In genomic region chr15:92391640-92392039, GRCh38 we compare ENCODE assay signal across 8 cellular contexts.
DNase-seq lines count a peak whose midpoint lies in the region; ATAC-seq and TF ChIP-seq lines count a peak whose summit lies in the region.

No MANE protein-coding gene starts in this region.

- no peaks in the 10 kb centered on the region for H3K36me3 ChIP-seq in HEK293 (ENCODE audit: control insufficient read depth in 2 of 2, insufficient read depth in 1 of 2, low read length in 2 of 2)

- H3K4me1 ChIP-seq in HEK293 (ENCODE audit: control insufficient read depth, insufficient read depth, low read length), result peaks cover 3% of the 10 kb centered on the region; the same call in 1 of the 2 replicates

- POLR2A ChIA-PET in HEK293 (lab: Yijun Ruan, JAX), result no interaction called here

- H3K27ac ChIP-seq in HEK293 (ENCODE audit: extremely low read depth, low read depth, low read length), result no peak overlapping the region

- TF ChIP-seq CTCF in HEK293 (tag by site-specific recombination; IDR thresholded peaks at IDR 0.05), result peak; percentile 26; the same call in 1 of the 2 replicates

- DNase-seq in EH (ENCODE audit: low read depth) (peak; percentile 10), SW 1271 (lab: John Stamatoyannopoulos, UW) (peak; percentile 23 to 46), iris pigment epithelial cell (ENCODE audit: low read depth) (peak; percentile 20), NCI-H226 (no peak), GM19238 (ENCODE audit: insufficient read length, low spot score) (no peak)

- no peak overlapping the region for H3K4me3 ChIP-seq in HEK293 (ENCODE audit: low read depth, low read length)

- CTCF ChIA-PET in HEK293 (lab: Yijun Ruan, JAX), result interaction anchor here (0.6 to 2.9 kb wide), 15 partner anchors 10 to 1974 kb away, joined by 3 to 12 read pairs (median 3); no protein-coding TSS in a partner anchor

- H3K9me3 ChIP-seq in HEK293 (ENCODE audit: control insufficient read depth, insufficient read depth, low read depth, low read length), result no peaks in the 10 kb centered on the region

- ATAC-seq in HG02938 (IDR thresholded peaks at IDR 0.05; ENCODE audit: unreplicated experiment) (no peak), HG02981 (IDR thresholded peaks at IDR 0.05; ENCODE audit: unreplicated experiment) (no peak)

TF ChIP-seq in HEK293, 187 proteins besides CTCF, POLR2A, EP300 and RAD21:
- TF ChIP-seq, protein P1, sequence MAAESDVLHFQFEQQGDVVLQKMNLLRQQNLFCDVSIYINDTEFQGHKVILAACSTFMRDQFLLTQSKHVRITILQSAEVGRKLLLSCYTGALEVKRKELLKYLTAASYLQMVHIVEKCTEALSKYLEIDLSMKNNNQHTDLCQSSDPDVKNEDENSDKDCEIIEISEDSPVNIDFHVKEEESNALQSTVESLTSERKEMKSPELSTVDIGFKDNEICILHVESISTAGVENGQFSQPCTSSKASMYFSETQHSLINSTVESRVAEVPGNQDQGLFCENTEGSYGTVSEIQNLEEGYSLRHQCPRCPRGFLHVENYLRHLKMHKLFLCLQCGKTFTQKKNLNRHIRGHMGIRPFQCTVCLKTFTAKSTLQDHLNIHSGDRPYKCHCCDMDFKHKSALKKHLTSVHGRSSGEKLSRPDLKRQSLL (tag by site-specific recombination; IDR thresholded peaks at IDR 0.05), result peak; percentile 70
- TF ChIP-seq KLF17 (tag by site-specific recombination; IDR thresholded peaks at IDR 0.05), result no peak
TF ChIP-seq in HEK293: peak in this region for 1.

Comparison
In these comparisons a context has a peak if more than half of its experiments do, and no peak if none do; other contexts are left out.
1. DNase-seq: peak in EH (single experiment), SW 1271 (2 of 2) and iris pigment epithelial cell (single experiment); none in NCI-H226 (single experiment) and GM19238 (single experiment).